21 cellular contexts compared by ENCODE assay signal in genomic region chr14:20379743-20380142, GRCh38. TPM values are rescaled to one million over a fixed set of nuclear protein-coding genes. Genes with fewer than 3 reads are reported as not detected.
DNase-seq lines count a peak whose midpoint lies in the region; ATAC-seq, FAIRE-seq and TF ChIP-seq lines count a peak whose summit lies in the region.
"Had no signal": no experiment of that assay in that cellular context is flagged by ENCODE, and none has a peak within 500 bp of the region (broad histone marks: within the 10 kb centered on the region; RNA-seq: fewer than 3 reads in every experiment).

No MANE protein-coding gene starts in this region.

- no peak overlapping the region for H3K4me3 ChIP-seq in Karpas-422 (ENCODE audit: low read length)
- H3K4me3 ChIP-seq in bronchial epithelial cell (ENCODE audit: low read depth, low read length) = no peak overlapping the region
- H3K4me3 ChIP-seq in small intestine (ENCODE audit: low read depth in 1 of 2, low read length in 2 of 2) = no peak overlapping the region
- H3K4me3 ChIP-seq: GM23248, HAP-1 had no signal

- H3K4me1 ChIP-seq in Karpas-422 (ENCODE audit: low read length) (peaks cover 18% of the 10 kb centered on the region), small intestine (ENCODE audit: control insufficient read depth in 2 of 2, insufficient read depth in 1 of 2, low read depth in 1 of 2, low read length in 1 of 2) (peaks cover 0 to 14% of the 10 kb centered on the region in 2 donors)
- H3K4me1 ChIP-seq: HAP-1 had no signal

- no peak overlapping the region for H3K4me2 ChIP-seq in Karpas-422 (ENCODE audit: low read depth, low read length, poor library complexity, severe bottlenecking)

- H4K20me1 ChIP-seq in Karpas-422 (ENCODE audit: insufficient read depth, low read depth, low read length) = no peaks in the 10 kb centered on the region

- ATAC-seq in GM19452 (IDR thresholded peaks at IDR 0.05; ENCODE audit: unreplicated experiment) = no peak

- DNase-seq in Karpas-422 (no peak), bronchial epithelial cell (ENCODE audit: low read depth) (no peak), mucosa of gallbladder (ENCODE audit: low spot score) (peak; percentile 85), small intestine (peak; percentile 97), Ammon's horn (ENCODE audit: low spot score) (no peak)
- no peak for DNase-seq in stimulated activated naive CD4-positive, alpha-beta T cell treated with Interleukin-2 at 50 U/mL for 16 hours (lab: John Stamatoyannopoulos, UW)
- DNase-seq: ACHN; Caco-2; CD4-positive, alpha-beta T cell; GM23248 had no signal

- 14 to 34% (median 22%) methylated on average over 1 of the region's 1 CpG for WGBS in small intestine, 3 donors

- H3K9ac ChIP-seq in Karpas-422 (ENCODE audit: low read length) = no peak overlapping the region
- H3K9ac ChIP-seq: GM23248 had no signal

- H3K9me3 ChIP-seq in Karpas-422 (ENCODE audit: low read length) = no peaks in the 10 kb centered on the region
- no peaks in the 10 kb centered on the region for H3K9me3 ChIP-seq in small intestine (ENCODE audit: control insufficient read depth, low read depth)
- H3K9me3 ChIP-seq: Caco-2, HAP-1 had no signal

- peak; percentile 47 for FAIRE-seq in bronchial epithelial cell (lab: Jason Lieb, UNC)
- no peak for FAIRE-seq in small intestine (lab: Jason Lieb, UNC)
- FAIRE-seq: A204.1, D721Med, G401.6, GM12891, GM19239 had no signal

- peak overlapping the region; percentile 38 for H3K27ac ChIP-seq in Karpas-422 (ENCODE audit: low read length)
- peak overlapping the region; percentile 68 to 81 for H3K27ac ChIP-seq in small intestine (ENCODE audit: low read depth in 1 of 2, low read length in 1 of 2)
- H3K27ac ChIP-seq: C4-2B, GM23248, HL-60 had no signal

- H3K79me2 ChIP-seq in Karpas-422 (ENCODE audit: low read length) = no peaks in the 10 kb centered on the region

- H3K9me2 ChIP-seq in Karpas-422 (replicated peaks; ENCODE audit: insufficient read depth, low read length) = no peaks in the 10 kb centered on the region

- TF ChIP-seq CTCF in bronchial epithelial cell (IDR thresholded peaks at IDR 0.05; ENCODE audit: insufficient read depth, low read length, severe bottlenecking) = no peak

- H2AFZ ChIP-seq in Karpas-422 (ENCODE audit: low read length) = no peak overlapping the region
- H2AFZ ChIP-seq: GM23248 had no signal

- H3K27me3 ChIP-seq in Karpas-422 (ENCODE audit: low read length) (no peaks in the 10 kb centered on the region), bronchial epithelial cell (ENCODE audit: control insufficient read depth, insufficient read depth, low read length) (no peaks in the 10 kb centered on the region), small intestine (ENCODE audit: control insufficient read depth in 2 of 2, insufficient read depth in 2 of 2, low read length in 2 of 2) (no peaks in the 10 kb centered on the region)

- H3K36me3 ChIP-seq in Karpas-422 (ENCODE audit: insufficient read depth, low read length) (peaks cover 2% of the 10 kb centered on the region; the same call in 1 of the 2 replicates), bronchial epithelial cell (ENCODE audit: control insufficient read depth, insufficient read depth, low read length) (peaks cover 55% of the 10 kb centered on the region), small intestine (ENCODE audit: control insufficient read depth in 2 of 2, insufficient read depth in 2 of 2, low read length in 2 of 2) (peaks cover 36 to 55% of the 10 kb centered on the region in 2 donors)

RNA-seq across cellular contexts. Expression of gene TEP1, which starts 33.6 kb away (rescaled TPM):
- 23.0 and 23.1 TPM in 2 replicates for total RNA-seq in Karpas-422 (2014; rRNA removed; shearing (Covaris generic); ENCODE audit: low replicate concordance)
- total RNA-seq in bronchial epithelial cell (9.7 and 10.2 TPM in 2 replicates), mucosa of gallbladder (107 TPM)
- polyA plus RNA-seq in small intestine = 10 to 100 TPM; 32.9 to 87.4 (median 50.3) TPM

RNA-seq across cellular contexts. Expression of gene PARP2, which starts 36.3 kb away (rescaled TPM):
- total RNA-seq in Karpas-422 (2014; rRNA removed; shearing (Covaris generic); ENCODE audit: low replicate concordance) = 25.0 and 33.4 TPM in 2 replicates
- 7.9 and 11.6 TPM in 2 replicates for total RNA-seq in bronchial epithelial cell
- 15.5 TPM for total RNA-seq in mucosa of gallbladder
- 10 to 100 TPM in 2 of 3 donors, 1 to 10 TPM in 1; 9.5 to 14.7 (median 13.6) TPM for polyA plus RNA-seq in small intestine

RNA-seq across cellular contexts. Expression of gene CCNB1IP1, which starts 46.7 kb away (rescaled TPM):
- 103 and 127 TPM in 2 replicates for total RNA-seq in Karpas-422 (2014; rRNA removed; shearing (Covaris generic); ENCODE audit: low replicate concordance)
- total RNA-seq in bronchial epithelial cell (70.0 and 168 TPM in 2 replicates), mucosa of gallbladder (40.1 TPM)
- polyA plus RNA-seq in small intestine = 10 to 100 TPM; 43.5 to 44.5 (median 43.7) TPM

RNA-seq across cellular contexts. Expression of gene KLHL33, which starts 56.2 kb away (rescaled TPM):
- total RNA-seq in Karpas-422 (2014; rRNA removed; shearing (Covaris generic); ENCODE audit: low replicate concordance) = not detected in 2 replicates
- total RNA-seq in bronchial epithelial cell (not detected in 2 replicates), mucosa of gallbladder (0.92 TPM)
- polyA plus RNA-seq in small intestine = under 1 TPM in 2 of 3 donors, not detected in 1; under 0.01 to 0.07 TPM
- total RNA-seq: Caco-2, GM23248, H4, HT1080 had no signal
- polyA plus RNA-seq: GM23248 had no signal

Comparison
In these comparisons a context has a peak if more than half of its experiments do, and no peak if none do; other contexts are left out.
1. DNase-seq: peak in mucosa of gallbladder (single experiment) and small intestine (single experiment); none in Karpas-422 (single experiment), bronchial epithelial cell (single experiment), stimulated activated naive CD4-positive, alpha-beta T cell treated with Interleukin-2 at 50 U/mL for 16 hours (single experiment) and Ammon's horn (single experiment).